ENCODE assay signal across 1 cellular context in the genomic region with DNA sequence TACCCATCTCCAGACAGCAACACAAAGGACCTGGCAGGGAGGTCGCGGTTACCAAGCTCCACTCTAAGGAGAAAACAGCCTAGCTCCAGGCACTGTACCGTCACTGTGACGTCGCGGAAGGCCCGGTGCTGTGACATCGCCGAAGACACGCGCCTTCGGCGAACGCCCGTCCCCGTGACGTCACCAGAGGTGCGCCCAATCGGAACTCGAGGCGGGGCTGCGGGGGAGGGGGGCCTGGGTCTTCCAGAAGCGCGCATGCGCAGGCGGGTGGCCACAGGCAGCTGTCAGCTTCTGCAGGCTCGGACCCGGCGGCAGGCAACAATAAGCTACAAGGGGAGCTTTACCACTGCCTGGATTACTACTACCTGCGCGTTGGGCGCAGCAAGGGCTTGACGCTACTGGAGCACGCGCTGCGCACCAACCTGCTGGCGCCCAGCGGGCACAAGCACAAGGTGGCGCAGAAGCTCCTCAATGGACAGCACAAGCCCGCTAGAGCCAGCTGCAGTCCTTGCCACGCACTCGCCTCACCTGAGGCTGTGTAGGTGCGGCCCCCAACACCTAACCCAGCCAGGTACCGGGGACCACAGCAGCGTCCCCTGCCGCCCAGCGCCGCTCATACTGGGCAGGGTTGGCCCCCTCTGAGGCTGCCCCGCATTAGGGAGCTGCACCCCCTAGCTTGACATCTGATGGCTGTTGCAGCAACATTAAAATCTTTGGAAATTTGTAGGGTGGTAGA.
TF ChIP-seq lines count a peak whose summit lies in the region.

No MANE protein-coding gene starts in this region.

TF ChIP-seq in HEK293, 187 proteins besides CTCF, POLR2A, EP300 and RAD21 (continued from another document):
- TF ChIP-seq, protein P1, sequence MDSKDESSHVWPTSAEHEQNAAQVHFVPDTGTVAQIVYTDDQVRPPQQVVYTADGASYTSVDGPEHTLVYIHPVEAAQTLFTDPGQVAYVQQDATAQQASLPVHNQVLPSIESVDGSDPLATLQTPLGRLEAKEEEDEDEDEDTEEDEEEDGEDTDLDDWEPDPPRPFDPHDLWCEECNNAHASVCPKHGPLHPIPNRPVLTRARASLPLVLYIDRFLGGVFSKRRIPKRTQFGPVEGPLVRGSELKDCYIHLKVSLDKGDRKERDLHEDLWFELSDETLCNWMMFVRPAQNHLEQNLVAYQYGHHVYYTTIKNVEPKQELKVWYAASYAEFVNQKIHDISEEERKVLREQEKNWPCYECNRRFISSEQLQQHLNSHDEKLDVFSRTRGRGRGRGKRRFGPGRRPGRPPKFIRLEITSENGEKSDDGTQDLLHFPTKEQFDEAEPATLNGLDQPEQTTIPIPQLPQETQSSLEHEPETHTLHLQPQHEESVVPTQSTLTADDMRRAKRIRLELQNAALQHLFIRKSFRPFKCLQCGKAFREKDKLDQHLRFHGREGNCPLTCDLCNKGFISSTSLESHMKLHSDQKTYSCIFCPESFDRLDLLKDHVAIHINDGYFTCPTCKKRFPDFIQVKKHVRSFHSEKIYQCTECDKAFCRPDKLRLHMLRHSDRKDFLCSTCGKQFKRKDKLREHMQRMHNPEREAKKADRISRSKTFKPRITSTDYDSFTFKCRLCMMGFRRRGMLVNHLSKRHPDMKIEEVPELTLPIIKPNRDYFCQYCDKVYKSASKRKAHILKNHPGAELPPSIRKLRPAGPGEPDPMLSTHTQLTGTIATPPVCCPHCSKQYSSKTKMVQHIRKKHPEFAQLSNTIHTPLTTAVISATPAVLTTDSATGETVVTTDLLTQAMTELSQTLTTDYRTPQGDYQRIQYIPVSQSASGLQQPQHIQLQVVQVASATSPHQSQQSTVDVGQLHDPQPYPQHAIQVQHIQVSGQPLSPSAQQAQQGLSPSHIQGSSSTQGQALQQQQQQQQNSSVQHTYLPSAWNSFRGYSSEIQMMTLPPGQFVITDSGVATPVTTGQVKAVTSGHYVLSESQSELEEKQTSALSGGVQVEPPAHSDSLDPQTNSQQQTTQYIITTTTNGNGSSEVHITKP (tag by site-specific recombination; IDR thresholded peaks at IDR 0.05) = peak; percentile 33; the same call in 1 of the 2 replicates
- TF ChIP-seq, protein P2, sequence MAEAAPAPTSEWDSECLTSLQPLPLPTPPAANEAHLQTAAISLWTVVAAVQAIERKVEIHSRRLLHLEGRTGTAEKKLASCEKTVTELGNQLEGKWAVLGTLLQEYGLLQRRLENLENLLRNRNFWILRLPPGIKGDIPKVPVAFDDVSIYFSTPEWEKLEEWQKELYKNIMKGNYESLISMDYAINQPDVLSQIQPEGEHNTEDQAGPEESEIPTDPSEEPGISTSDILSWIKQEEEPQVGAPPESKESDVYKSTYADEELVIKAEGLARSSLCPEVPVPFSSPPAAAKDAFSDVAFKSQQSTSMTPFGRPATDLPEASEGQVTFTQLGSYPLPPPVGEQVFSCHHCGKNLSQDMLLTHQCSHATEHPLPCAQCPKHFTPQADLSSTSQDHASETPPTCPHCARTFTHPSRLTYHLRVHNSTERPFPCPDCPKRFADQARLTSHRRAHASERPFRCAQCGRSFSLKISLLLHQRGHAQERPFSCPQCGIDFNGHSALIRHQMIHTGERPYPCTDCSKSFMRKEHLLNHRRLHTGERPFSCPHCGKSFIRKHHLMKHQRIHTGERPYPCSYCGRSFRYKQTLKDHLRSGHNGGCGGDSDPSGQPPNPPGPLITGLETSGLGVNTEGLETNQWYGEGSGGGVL (tag by site-specific recombination; IDR thresholded peaks at IDR 0.05) = no peak
- TF ChIP-seq ZNF629 (tag by site-specific recombination; IDR thresholded peaks at IDR 0.05) = peak; percentile 99
- 0 out of 2 replicates have a peak, but pooled peaks have one; percentile 24 for TF ChIP-seq ZEB2 (tag by site-specific recombination; IDR thresholded peaks at IDR 0.05)
- TF ChIP-seq, protein P3, sequence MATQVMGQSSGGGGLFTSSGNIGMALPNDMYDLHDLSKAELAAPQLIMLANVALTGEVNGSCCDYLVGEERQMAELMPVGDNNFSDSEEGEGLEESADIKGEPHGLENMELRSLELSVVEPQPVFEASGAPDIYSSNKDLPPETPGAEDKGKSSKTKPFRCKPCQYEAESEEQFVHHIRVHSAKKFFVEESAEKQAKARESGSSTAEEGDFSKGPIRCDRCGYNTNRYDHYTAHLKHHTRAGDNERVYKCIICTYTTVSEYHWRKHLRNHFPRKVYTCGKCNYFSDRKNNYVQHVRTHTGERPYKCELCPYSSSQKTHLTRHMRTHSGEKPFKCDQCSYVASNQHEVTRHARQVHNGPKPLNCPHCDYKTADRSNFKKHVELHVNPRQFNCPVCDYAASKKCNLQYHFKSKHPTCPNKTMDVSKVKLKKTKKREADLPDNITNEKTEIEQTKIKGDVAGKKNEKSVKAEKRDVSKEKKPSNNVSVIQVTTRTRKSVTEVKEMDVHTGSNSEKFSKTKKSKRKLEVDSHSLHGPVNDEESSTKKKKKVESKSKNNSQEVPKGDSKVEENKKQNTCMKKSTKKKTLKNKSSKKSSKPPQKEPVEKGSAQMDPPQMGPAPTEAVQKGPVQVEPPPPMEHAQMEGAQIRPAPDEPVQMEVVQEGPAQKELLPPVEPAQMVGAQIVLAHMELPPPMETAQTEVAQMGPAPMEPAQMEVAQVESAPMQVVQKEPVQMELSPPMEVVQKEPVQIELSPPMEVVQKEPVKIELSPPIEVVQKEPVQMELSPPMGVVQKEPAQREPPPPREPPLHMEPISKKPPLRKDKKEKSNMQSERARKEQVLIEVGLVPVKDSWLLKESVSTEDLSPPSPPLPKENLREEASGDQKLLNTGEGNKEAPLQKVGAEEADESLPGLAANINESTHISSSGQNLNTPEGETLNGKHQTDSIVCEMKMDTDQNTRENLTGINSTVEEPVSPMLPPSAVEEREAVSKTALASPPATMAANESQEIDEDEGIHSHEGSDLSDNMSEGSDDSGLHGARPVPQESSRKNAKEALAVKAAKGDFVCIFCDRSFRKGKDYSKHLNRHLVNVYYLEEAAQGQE (tag by site-specific recombination; IDR thresholded peaks at IDR 0.05) = 0 out of 2 replicates have a peak, but pooled peaks have one; percentile 10
- no peak for TF ChIP-seq ZNF529 (tag by site-specific recombination; IDR thresholded peaks at IDR 0.05; ENCODE audit: insufficient replicate concordance)
- peak; percentile 63; the same call in 1 of the 2 replicates for TF ChIP-seq KLF16 (tag by site-specific recombination; IDR thresholded peaks at IDR 0.05)
- TF ChIP-seq, protein P4, sequence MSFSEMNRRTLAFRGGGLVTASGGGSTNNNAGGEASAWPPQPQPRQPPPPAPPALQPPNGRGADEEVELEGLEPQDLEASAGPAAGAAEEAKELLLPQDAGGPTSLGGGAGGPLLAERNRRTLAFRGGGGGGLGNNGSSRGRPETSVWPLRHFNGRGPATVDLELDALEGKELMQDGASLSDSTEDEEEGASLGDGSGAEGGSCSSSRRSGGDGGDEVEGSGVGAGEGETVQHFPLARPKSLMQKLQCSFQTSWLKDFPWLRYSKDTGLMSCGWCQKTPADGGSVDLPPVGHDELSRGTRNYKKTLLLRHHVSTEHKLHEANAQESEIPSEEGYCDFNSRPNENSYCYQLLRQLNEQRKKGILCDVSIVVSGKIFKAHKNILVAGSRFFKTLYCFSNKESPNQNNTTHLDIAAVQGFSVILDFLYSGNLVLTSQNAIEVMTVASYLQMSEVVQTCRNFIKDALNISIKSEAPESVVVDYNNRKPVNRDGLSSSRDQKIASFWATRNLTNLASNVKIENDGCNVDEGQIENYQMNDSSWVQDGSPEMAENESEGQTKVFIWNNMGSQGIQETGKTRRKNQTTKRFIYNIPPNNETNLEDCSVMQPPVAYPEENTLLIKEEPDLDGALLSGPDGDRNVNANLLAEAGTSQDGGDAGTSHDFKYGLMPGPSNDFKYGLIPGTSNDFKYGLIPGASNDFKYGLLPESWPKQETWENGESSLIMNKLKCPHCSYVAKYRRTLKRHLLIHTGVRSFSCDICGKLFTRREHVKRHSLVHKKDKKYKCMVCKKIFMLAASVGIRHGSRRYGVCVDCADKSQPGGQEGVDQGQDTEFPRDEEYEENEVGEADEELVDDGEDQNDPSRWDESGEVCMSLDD (tag by site-specific recombination; IDR thresholded peaks at IDR 0.05) = no peak
- TF ChIP-seq GLIS1 (tag by site-specific recombination; IDR thresholded peaks at IDR 0.05) = peak; percentile 54
- 0 out of 2 replicates have a peak, but pooled peaks have one; percentile 24 for TF ChIP-seq KLF9 (tag by site-specific recombination; IDR thresholded peaks at IDR 0.05; ENCODE audit: low read depth)
- TF ChIP-seq, protein P5, sequence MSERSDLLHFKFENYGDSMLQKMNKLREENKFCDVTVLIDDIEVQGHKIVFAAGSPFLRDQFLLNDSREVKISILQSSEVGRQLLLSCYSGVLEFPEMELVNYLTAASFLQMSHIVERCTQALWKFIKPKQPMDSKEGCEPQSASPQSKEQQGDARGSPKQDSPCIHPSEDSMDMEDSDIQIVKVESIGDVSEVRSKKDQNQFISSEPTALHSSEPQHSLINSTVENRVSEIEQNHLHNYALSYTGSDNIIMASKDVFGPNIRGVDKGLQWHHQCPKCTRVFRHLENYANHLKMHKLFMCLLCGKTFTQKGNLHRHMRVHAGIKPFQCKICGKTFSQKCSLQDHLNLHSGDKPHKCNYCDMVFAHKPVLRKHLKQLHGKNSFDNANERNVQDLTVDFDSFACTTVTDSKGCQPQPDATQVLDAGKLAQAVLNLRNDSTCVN (tag by site-specific recombination; optimal IDR thresholded peaks at IDR 0.05) = peak; percentile 54
- TF ChIP-seq ZBTB21 (tag by site-specific recombination; IDR thresholded peaks at IDR 0.05) = peak; percentile 99
- TF ChIP-seq ZNF621 (tag by site-specific recombination; IDR thresholded peaks at IDR 0.05) = no peak
